ENCODE assay signal across 13 cellular contexts in genomic region chr2:131154647-131155046, GRCh38. TPM values are rescaled to one million over a fixed set of nuclear protein-coding genes. Genes with fewer than 3 reads are reported as not detected.
A peak's percentile ranks its signal among the peaks of the same experiment; 100 is the strongest.
DNase-seq lines count a peak whose midpoint lies in the region; ATAC-seq, FAIRE-seq and TF ChIP-seq lines count a peak whose summit lies in the region.
"Had no signal": no experiment of that assay in that cellular context is flagged by ENCODE, and none has a peak within 500 bp of the region (broad histone marks: within the 10 kb centered on the region; RNA-seq: fewer than 3 reads in every experiment).

No MANE protein-coding gene starts in this region.

- H3K4me1 Mint-ChIP-seq in activated CD4-positive, alpha-beta T cell treated with anti-CD3 and anti-CD28 coated beads for 36 hours, result peaks cover 31% of the 10 kb centered on the region

- intact Hi-C loops in activated CD4-positive, alpha-beta T cell treated with anti-CD3 and anti-CD28 coated beads for 36 hours (cut with DNase I, micrococcal nuclease), result loop anchor here (1.0 to 5.0 kb wide), 14 partner anchors 49 to 993 kb away; partner anchors contain the start of genes FAM168B (in 1 of the 2), MZT2A (in 1 of the 2) and PLEKHB2 (in 1 of the 2)
- intact Hi-C loops in HepG2 (cut with micrococcal nuclease; ENCODE audit: unreplicated experiment), result loop anchor here (1.0 to 10.0 kb wide), 7 partner anchors 157 to 990 kb away; partner anchors contain the start of gene MZT2A
- intact Hi-C loops in right lobe of liver (cut with DNase I), result no loop called here

- TF ChIP-seq EP300 in HepG2 (IDR thresholded peaks at IDR 0.05; ENCODE audit: low read depth in 2 of 2, low read length in 2 of 2) (no peak), HepG2 (CRISPR knock-in tag; IDR thresholded peaks at IDR 0.05; ENCODE audit: borderline replicate concordance) (no peak)

- POLR2A ChIA-PET in activated CD4-positive, alpha-beta T cell treated with anti-CD3 and anti-CD28 coated beads for 36 hours (lab: Charles Lee), result no interaction called here
- POLR2A ChIA-PET in HepG2 (lab: Yijun Ruan, JAX), result interaction anchor here (1.9 kb wide), 1 partner anchor 518 kb away, joined by 4 read pairs; no protein-coding TSS in a partner anchor

- TF ChIP-seq POLR2A in HepG2 (IDR thresholded peaks at IDR 0.05; ENCODE audit: insufficient read depth in 1 of 2, low read depth in 2 of 2, low read length in 2 of 2), result no peak
- no peak for TF ChIP-seq POLR2A in right lobe of liver (IDR thresholded peaks at IDR 0.05)

- H3K79me2 ChIP-seq in HepG2 (ENCODE audit: insufficient read depth, low read length), result no peaks in the 10 kb centered on the region

- H3K27me3 Mint-ChIP-seq in activated CD4-positive, alpha-beta T cell treated with anti-CD3 and anti-CD28 coated beads for 36 hours, result no peaks in the 10 kb centered on the region

- WGBS in HepG2 (ENCODE audit: low lambda C conversion rate), result 64% methylated on average over 20 of the region's 23 CpGs
- 80% methylated on average over 8 of the region's 23 CpGs for WGBS in right lobe of liver (ENCODE audit: insufficient coverage, low coverage, low lambda C conversion rate, missing lambda C conversion rate)
- WGBS in lung, 2 donors, result 87 to 91% methylated on average over 23 of the region's 23 CpGs

- no TSS peak for BruUV-seq in HepG2 (replicated peaks; lab: Mats Ljungman, UMichigan)

- CTCF ChIA-PET in activated CD4-positive, alpha-beta T cell treated with anti-CD3 and anti-CD28 coated beads for 36 hours (lab: Charles Lee), result interaction anchor here (0.5 to 1.8 kb wide), 15 partner anchors 12 to 1413 kb away, joined by 3 to 9 read pairs (median 3); no protein-coding TSS in a partner anchor
- CTCF ChIA-PET in HepG2 (lab: Yijun Ruan, JAX; ENCODE audit: low intra/inter-chr PET ratio, low total read pairs), result interaction anchor here (1.2 to 1.8 kb wide), 6 partner anchors 156 to 647 kb away, joined by 3 to 14 read pairs (median 8); partner anchors contain the start of gene MZT2A

- H3K9me3 Mint-ChIP-seq in activated CD4-positive, alpha-beta T cell treated with anti-CD3 and anti-CD28 coated beads for 36 hours (ENCODE audit: low read depth), result no peaks in the 10 kb centered on the region
- H3K9me3 Mint-ChIP-seq: CD4-positive, CD25-positive, alpha-beta regulatory T cell had no signal

- TF ChIP-seq CTCF in HepG2 (CRISPR knock-in tag; IDR thresholded peaks at IDR 0.05) (no peak), right lobe of liver (IDR thresholded peaks at IDR 0.05) (no peak), lung (IDR thresholded peaks at IDR 0.05; ENCODE audit: control extremely low read depth, extremely low read depth) (no peak)

- FAIRE-seq in HepG2 (lab: Jason Lieb, UNC), result no peak

- H3K9me3 ChIP-seq in HepG2 (ENCODE audit: low read length) (no peaks in the 10 kb centered on the region), right lobe of liver (no peaks in the 10 kb centered on the region), lung (ENCODE audit: control insufficient read depth in 2 of 2, insufficient read depth in 1 of 2, low read length in 1 of 2) (no peaks in the 10 kb centered on the region)
- H3K9me3 ChIP-seq: BE2C had no signal

- peaks cover 4% of the 10 kb centered on the region for H3K36me3 Mint-ChIP-seq in activated CD4-positive, alpha-beta T cell treated with anti-CD3 and anti-CD28 coated beads for 36 hours (ENCODE audit: low read depth)

- H3K4me3 Mint-ChIP-seq in activated CD4-positive, alpha-beta T cell treated with anti-CD3 and anti-CD28 coated beads for 36 hours, result no peak overlapping the region
- H3K4me3 Mint-ChIP-seq: CD4-positive, CD25-positive, alpha-beta regulatory T cell had no signal

- in situ Hi-C loops in HepG2 (cut with HindIII; ENCODE audit: extremely low pct_ligation_motif_present, low pct_unique_long_range_greater_than_20kb), result loop anchor here (25.0 kb wide), 1 partner anchor 508 kb away; no protein-coding TSS in a partner anchor

- H3K4me3 ChIP-seq in HepG2 (replicated peaks in 1 of 3; ENCODE audit: insufficient read depth in 1 of 3, low read depth in 2 of 3, low read length in 3 of 3) (no peak overlapping the region), right lobe of liver (no peak overlapping the region), lung (no peak overlapping the region)

- H3K27me3 ChIP-seq in HepG2 (ENCODE audit: control insufficient read depth in 1 of 2, insufficient read depth in 2 of 2, low read length in 2 of 2), result peaks cover 0 to 28% of the 10 kb centered on the region in 2 experiments; a peak in 3 of 5 replicates
- no peaks in the 10 kb centered on the region for H3K27me3 ChIP-seq in right lobe of liver
- no peaks in the 10 kb centered on the region for H3K27me3 ChIP-seq in lung (ENCODE audit: control insufficient read depth, insufficient read depth)
- H3K27me3 ChIP-seq: BE2C had no signal

- H3K27ac Mint-ChIP-seq in activated CD4-positive, alpha-beta T cell treated with anti-CD3 and anti-CD28 coated beads for 36 hours, result no peak overlapping the region

- peaks cover 7% of the 10 kb centered on the region; the same call in 1 of the 2 replicates for H4K20me1 ChIP-seq in HepG2 (ENCODE audit: insufficient read depth, low read length)

- H3K27ac ChIP-seq in HepG2 (ENCODE audit: extremely low read length, insufficient read depth, low read length) (no peak overlapping the region), right lobe of liver (no peak overlapping the region), lung (ENCODE audit: low read depth in 1 of 2, low read length in 1 of 2) (no peak overlapping the region)

- H3K9ac ChIP-seq in HepG2 (ENCODE audit: insufficient read depth, low read depth, low read length), result no peak overlapping the region

- peaks cover 0 to 8% of the 10 kb centered on the region in 2 experiments; a peak in 3 of 5 replicates for H3K36me3 ChIP-seq in HepG2 (replicated peaks in 1 of 2; ENCODE audit: control insufficient read depth in 1 of 2, insufficient read depth in 2 of 2, low read length in 2 of 2)
- peaks cover 0 to 12% (median 0%) of the 10 kb centered on the region in 4 donors for H3K36me3 ChIP-seq in right lobe of liver
- H3K36me3 ChIP-seq in lung (ENCODE audit: control insufficient read depth in 2 of 2, insufficient read depth in 2 of 2, low read length in 2 of 2), result peaks cover 0 to 7% of the 10 kb centered on the region in 2 donors
- H3K36me3 ChIP-seq: BE2C had no signal

- no peak for TF ChIP-seq RAD21 in HepG2 (CRISPR knock-in tag; IDR thresholded peaks at IDR 0.05)

- H3K4me2 ChIP-seq in HepG2 (ENCODE audit: low read depth, low read length), result no peak overlapping the region

- ATAC-seq in activated CD4-positive, alpha-beta T cell treated with anti-CD3 and anti-CD28 coated beads for 36 hours, result no peak
- peak; percentile 0; the same call in 2 of the 3 replicates for ATAC-seq in HepG2
- ATAC-seq in right lobe of liver, result no peak
- ATAC-seq in lung (ENCODE audit: insufficient read depth, low FRiP score), result no peak
- ATAC-seq in GM18868 (IDR thresholded peaks at IDR 0.05; ENCODE audit: unreplicated experiment), result no peak
- ATAC-seq in HG03097 (IDR thresholded peaks at IDR 0.05; ENCODE audit: low FRiP score, unreplicated experiment), result no peak

- peak; percentile 20 for DNase-seq in activated CD4-positive, alpha-beta T cell treated with anti-CD3 and anti-CD28 coated beads for 36 hours
- no peak for DNase-seq in activated CD4-positive, alpha-beta T cell treated with anti-CD3 and anti-CD28 coated beads for 1 hour
- DNase-seq in HepG2 (ENCODE audit: low spot score) (no peak), right lobe of liver (no peak), lung (ENCODE audit: low spot score) (peak; percentile 26), KG1 (lab: John Stamatoyannopoulos, UW) (no peak)

- peaks cover 33% of the 10 kb centered on the region for H3K4me1 ChIP-seq in HepG2 (ENCODE audit: insufficient read depth, low read length)
- H3K4me1 ChIP-seq in right lobe of liver, result no peaks in the 10 kb centered on the region
- no peaks in the 10 kb centered on the region for H3K4me1 ChIP-seq in lung (ENCODE audit: control insufficient read depth in 2 of 2, insufficient read depth in 2 of 2, low read length in 2 of 2)
- H3K4me1 ChIP-seq: BE2C had no signal

- no peak overlapping the region for H2AFZ ChIP-seq in HepG2 (ENCODE audit: low read length)

RNA-seq across cellular contexts. Expression of gene PLEKHB2, which starts 49.5 kb away (rescaled TPM):
- total RNA-seq in activated CD4-positive, alpha-beta T cell treated with anti-CD3 and anti-CD28 coated beads for 36 hours, result 10 to 100 TPM; 39.9 to 42.4 TPM
- 78.9 and 110 TPM in 2 replicates for total RNA-seq in HepG2 (2016; rRNA removed; fragmentation: Illumina TruSeq; extraction: Trizol)
- 5.7 and 5.8 TPM in 2 replicates for total RNA-seq in HepG2 (2016; cell fraction: cytosol; rRNA removed; fragmentation: Illumina TruSeq; extraction: Trizol; ENCODE audit: low read depth)
- total RNA-seq in HepG2 (2016; cell fraction: insoluble cytoplasmic fraction; rRNA removed; fragmentation: Illumina TruSeq; extraction: Trizol), result 79.4 and 115 TPM in 2 replicates
- 23.2 and 24.7 TPM in 2 replicates for total RNA-seq in HepG2 (2016; cell fraction: membrane; rRNA removed; fragmentation: Illumina TruSeq; extraction: Trizol)
- 42.5 and 48.0 TPM in 2 replicates for total RNA-seq in HepG2 (2016; cell fraction: nucleus; rRNA removed; fragmentation: Illumina TruSeq; extraction: Trizol)
- polyA plus RNA-seq in HepG2 (2011; rRNA removed), result 61.5 and 73.0 TPM in 2 replicates
- 65.3 and 72.4 TPM in 2 replicates for polyA plus RNA-seq in HepG2 (2011; cell fraction: cytosol; rRNA removed)
- polyA plus RNA-seq in HepG2 (2011; cell fraction: nucleus; rRNA removed), result 45.0 and 54.5 TPM in 2 replicates
- polyA plus RNA-seq in HepG2 (2012), result 45.1 and 56.7 TPM in 2 replicates
- polyA plus RNA-seq in HepG2 (2016; cell fraction: cytosol; fragmentation: Illumina TruSeq; extraction: Trizol; ENCODE audit: low read depth), result 3.1 TPM in 2 replicates
- 88.2 and 92.6 TPM in 2 replicates for polyA plus RNA-seq in HepG2 (2016; cell fraction: insoluble cytoplasmic fraction; fragmentation: Illumina TruSeq; extraction: Trizol; ENCODE audit: low read depth)
- polyA plus RNA-seq in HepG2 (2016; cell fraction: membrane; fragmentation: Illumina TruSeq; extraction: Trizol; ENCODE audit: low read depth), result 9.5 and 11.4 TPM in 2 replicates
- 55.3 and 58.5 TPM in 2 replicates for polyA plus RNA-seq in HepG2 (2016; cell fraction: nucleus; fragmentation: Illumina TruSeq; extraction: Trizol; ENCODE audit: insufficient read depth, low read depth)
- 79.4 and 118 TPM in 2 replicates for polyA minus RNA-seq in HepG2 (2011; rRNA and poly(A)+ RNA removed; ENCODE audit: low replicate concordance)
- polyA minus RNA-seq in HepG2 (2011; cell fraction: cytosol; rRNA and poly(A)+ RNA removed), result 62.2 and 79.1 TPM in 2 replicates
- polyA minus RNA-seq in HepG2 (2011; cell fraction: nucleus; rRNA and poly(A)+ RNA removed), result 51.4 and 56.7 TPM in 2 replicates
- 10 to 100 TPM in 4 of 6 experiments, 1 to 10 TPM in 2; 8.9 to 22.3 (median 17.5) TPM for total RNA-seq in right lobe of liver
- total RNA-seq in lung, result 10 to 100 TPM; 66.0 to 93.6 TPM
- polyA plus RNA-seq in lung, result 10 to 100 TPM; 23.4 to 84.7 TPM

RNA-seq across cellular contexts. Expression of gene POTEE, which starts 54.7 kb away (rescaled TPM):
- total RNA-seq in activated CD4-positive, alpha-beta T cell treated with anti-CD3 and anti-CD28 coated beads for 36 hours, result under 1 TPM; 0.50 to 0.76 TPM
- total RNA-seq in HepG2 (2016; rRNA removed; fragmentation: Illumina TruSeq; extraction: Trizol) (0.48 and 1.9 TPM in 2 replicates), right lobe of liver (under 1 TPM in 3 of 6 experiments, not detected in 3; 0.04 to 0.09 (median 0.05) TPM), lung (under 1 TPM; 0.09 to 0.37 TPM)
- total RNA-seq in HepG2 (2016; cell fraction: cytosol; rRNA removed; fragmentation: Illumina TruSeq; extraction: Trizol; ENCODE audit: low read depth), result 1.1 and 1.8 TPM in 2 replicates
- total RNA-seq in HepG2 (2016; cell fraction: insoluble cytoplasmic fraction; rRNA removed; fragmentation: Illumina TruSeq; extraction: Trizol), result 0.79 and 1.6 TPM in 2 replicates
- 1.00 and 1.3 TPM in 2 replicates for total RNA-seq in HepG2 (2016; cell fraction: membrane; rRNA removed; fragmentation: Illumina TruSeq; extraction: Trizol)
- total RNA-seq in HepG2 (2016; cell fraction: nucleus; rRNA removed; fragmentation: Illumina TruSeq; extraction: Trizol), result 4.4 and 6.0 TPM in 2 replicates
- polyA plus RNA-seq in HepG2 (2011; rRNA removed) (0.38 and 0.42 TPM in 2 replicates), lung (not detected)
- 0.04 and 0.06 TPM in 2 replicates for polyA plus RNA-seq in HepG2 (2011; cell fraction: cytosol; rRNA removed)
- polyA plus RNA-seq in HepG2 (2011; cell fraction: nucleus; rRNA removed), result 3.4 and 3.5 TPM in 2 replicates
- polyA plus RNA-seq in HepG2 (2012), result 0.85 and 0.88 TPM in 2 replicates
- not detected in 2 replicates for polyA plus RNA-seq in HepG2 (2016; cell fraction: cytosol; fragmentation: Illumina TruSeq; extraction: Trizol; ENCODE audit: low read depth)
- 0.17 TPM in 1 of 2 replicates, not detected in the other for polyA plus RNA-seq in HepG2 (2016; cell fraction: insoluble cytoplasmic fraction; fragmentation: Illumina TruSeq; extraction: Trizol; ENCODE audit: low read depth)
- polyA plus RNA-seq in HepG2 (2016; cell fraction: membrane; fragmentation: Illumina TruSeq; extraction: Trizol; ENCODE audit: low read depth), result not detected in 2 replicates
- polyA plus RNA-seq in HepG2 (2016; cell fraction: nucleus; fragmentation: Illumina TruSeq; extraction: Trizol; ENCODE audit: insufficient read depth, low read depth), result 2.0 and 2.1 TPM in 2 replicates
- 0.37 and 2.6 TPM in 2 replicates for polyA minus RNA-seq in HepG2 (2011; rRNA and poly(A)+ RNA removed; ENCODE audit: low replicate concordance)
- 0.18 and 1.3 TPM in 2 replicates for polyA minus RNA-seq in HepG2 (2011; cell fraction: cytosol; rRNA and poly(A)+ RNA removed)
- 11.3 and 15.5 TPM in 2 replicates for polyA minus RNA-seq in HepG2 (2011; cell fraction: nucleus; rRNA and poly(A)+ RNA removed)
- total RNA-seq: A172, MCF 10A, RPMI7951 had no signal

Comparison
In these comparisons a context has a peak if more than half of its experiments do, and no peak if none do; other contexts are left out.
1. DNase-seq: peak in activated CD4-positive, alpha-beta T cell treated with anti-CD3 and anti-CD28 coated beads for 36 hours (single experiment) and lung (single experiment); none in activated CD4-positive, alpha-beta T cell treated with anti-CD3 and anti-CD28 coated beads for 1 hour (single experiment), HepG2 (single experiment), right lobe of liver (0 of 3) and KG1 (single experiment).
2. intact Hi-C loops: an anchor here in activated CD4-positive, alpha-beta T cell treated with anti-CD3 and anti-CD28 coated beads for 36 hours (1.0 to 5.0 kb wide) and HepG2 (1.0 to 10.0 kb wide); none called in right lobe of liver.